In genomic region chr10:48511066-48511854, GRCh38 we compare ENCODE assay signal across 15 cellular contexts.
"Had no signal": no experiment of that assay in that cellular context is flagged by ENCODE, and none has a peak within 500 bp of the region (broad histone marks: within the 10 kb centered on the region; RNA-seq: fewer than 3 reads in every experiment).

No MANE protein-coding gene starts in this region.

- ATAC-seq: activated naive CD8-positive, alpha-beta T cell treated with anti-CD3 and anti-CD28 coated beads, Interleukin-2, amount 50 U/mL, for 24 hours; stimulated activated naive CD8-positive, alpha-beta T cell treated with anti-CD3 and anti-CD28 coated beads, Interleukin-15, amount 100 ng/mL, for 72 hours; T-cell had no signal

- H3K4me3 Mint-ChIP-seq: activated naive CD4-positive, alpha-beta T cell treated with anti-CD3 and anti-CD28 coated beads for 36 hours; activated naive CD8-positive, alpha-beta T cell treated with anti-CD3 and anti-CD28 coated beads, Interleukin-2, amount 50 U/mL, for 24 hours; mesothelial cell of epicardium; nephron progenitor cell; stimulated activated naive CD8-positive, alpha-beta T cell treated with anti-CD3 and anti-CD28 coated beads, Interleukin-15, amount 100 ng/mL, for 72 hours; T-cell had no signal

- H3K36me3 ChIP-seq: ovary had no signal

- DNase-seq: activated naive CD4-positive, alpha-beta T cell treated with anti-CD3 and anti-CD28 coated beads for 36 hours; activated naive CD8-positive, alpha-beta T cell treated with anti-CD3 and anti-CD28 coated beads, Interleukin-2, amount 50 U/mL, for 24 hours; activated T-cell treated with anti-CD3 and anti-CD28 coated beads, Interleukin-2, amount 50 U/mL, for 1 hour; aorta; left colon; nephron progenitor cell; stimulated activated CD4-positive, alpha-beta T cell treated with anti-CD3 and anti-CD28 coated beads, Interleukin-4, amount 100 ng/mL, for 24 hours; stimulated activated naive CD8-positive, alpha-beta T cell treated with anti-CD3 and anti-CD28 coated beads, Interleukin-15, amount 100 ng/mL, for 72 hours; T-cell; T-helper 9 cell; testis had no signal

- H3K9me3 ChIP-seq: ovary, testis had no signal

- H3K27ac Mint-ChIP-seq: activated naive CD4-positive, alpha-beta T cell treated with anti-CD3 and anti-CD28 coated beads for 36 hours; activated naive CD8-positive, alpha-beta T cell treated with anti-CD3 and anti-CD28 coated beads, Interleukin-2, amount 50 U/mL, for 24 hours; activated T-helper 2 cell treated with anti-CD3 and anti-CD28 coated beads, Interferon-gamma antibody, Interleukin-2, Interleukin-4, amounts not matched to agents 10 μg/mL and 5 μg/mL and 100 μg/mL, durations not matched to agents 14 hours and 24 hours and 36 hours; mesothelial cell of epicardium; nephron progenitor cell; stimulated activated naive CD8-positive, alpha-beta T cell treated with anti-CD3 and anti-CD28 coated beads, Interleukin-15, amount 100 ng/mL, for 72 hours; T-cell had no signal

- H3K4me1 ChIP-seq: testis had no signal

- H3K27me3 ChIP-seq: ovary, testis had no signal

- H3K36me3 Mint-ChIP-seq: mesothelial cell of epicardium, T-cell had no signal

- H3K4me1 Mint-ChIP-seq: stimulated activated naive CD8-positive, alpha-beta T cell treated with anti-CD3 and anti-CD28 coated beads, Interleukin-15, amount 100 ng/mL, for 72 hours; T-cell had no signal

- H3K27ac ChIP-seq: ovary, testis had no signal

- H3K27me3 Mint-ChIP-seq: activated naive CD8-positive, alpha-beta T cell treated with anti-CD3 and anti-CD28 coated beads, Interleukin-2, amount 50 U/mL, for 24 hours; stimulated activated naive CD8-positive, alpha-beta T cell treated with anti-CD3 and anti-CD28 coated beads, Interleukin-15, amount 100 ng/mL, for 72 hours had no signal

- H3K4me3 ChIP-seq: lung, ovary, testis had no signal
